Comparison of ENCODE assay signal across 1 cellular context in the genomic region with DNA sequence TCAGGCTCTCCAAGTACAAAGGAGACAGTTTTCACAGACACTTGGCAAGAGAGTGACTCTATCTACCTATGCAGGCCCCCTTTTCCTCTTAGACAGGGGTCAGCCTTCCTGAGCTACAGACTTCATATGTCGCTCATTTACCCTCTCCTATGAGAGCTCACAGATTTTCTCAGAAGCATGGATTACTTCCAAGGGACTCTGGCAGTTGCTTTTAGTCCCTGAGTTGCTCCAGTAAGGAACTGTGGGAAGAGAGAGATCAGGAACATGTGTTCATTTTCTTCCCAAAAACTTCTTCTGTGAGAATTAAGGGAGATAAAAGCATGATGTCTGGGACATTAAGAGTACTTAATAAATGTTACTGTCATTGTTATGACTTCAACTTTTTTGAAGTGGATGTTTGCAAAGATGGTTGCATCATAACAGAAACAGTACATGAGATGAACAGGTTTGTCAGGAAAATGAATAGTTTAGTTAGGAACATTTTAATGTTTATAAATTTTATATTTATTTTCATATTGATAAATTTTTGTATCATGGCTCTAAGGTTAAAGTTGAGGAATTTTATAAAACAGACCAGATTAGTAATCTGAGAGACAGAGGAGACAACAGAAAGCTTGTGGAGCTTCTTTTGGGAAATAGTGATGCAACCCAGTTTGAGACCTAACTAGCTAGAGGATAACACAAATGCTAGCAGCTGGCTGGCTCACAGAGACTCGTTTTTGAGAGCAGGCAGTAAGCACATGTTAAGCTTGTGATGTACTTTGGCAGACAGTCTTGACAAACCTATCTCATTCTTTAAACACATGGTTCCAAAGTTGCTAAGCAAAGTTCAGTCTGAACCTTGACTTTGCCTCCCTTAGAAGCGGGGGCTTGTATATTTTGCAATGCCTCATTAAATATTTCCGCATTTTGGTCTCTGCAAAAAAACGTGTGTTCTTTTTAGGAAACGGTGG.
TF ChIP-seq lines count a peak whose summit lies in the region.

No MANE protein-coding gene starts in this region.

TF ChIP-seq in HepG2, 621 proteins besides CTCF, POLR2A, EP300 and RAD21 (continued from another document and continues in another):
- TF ChIP-seq, protein P1, sequence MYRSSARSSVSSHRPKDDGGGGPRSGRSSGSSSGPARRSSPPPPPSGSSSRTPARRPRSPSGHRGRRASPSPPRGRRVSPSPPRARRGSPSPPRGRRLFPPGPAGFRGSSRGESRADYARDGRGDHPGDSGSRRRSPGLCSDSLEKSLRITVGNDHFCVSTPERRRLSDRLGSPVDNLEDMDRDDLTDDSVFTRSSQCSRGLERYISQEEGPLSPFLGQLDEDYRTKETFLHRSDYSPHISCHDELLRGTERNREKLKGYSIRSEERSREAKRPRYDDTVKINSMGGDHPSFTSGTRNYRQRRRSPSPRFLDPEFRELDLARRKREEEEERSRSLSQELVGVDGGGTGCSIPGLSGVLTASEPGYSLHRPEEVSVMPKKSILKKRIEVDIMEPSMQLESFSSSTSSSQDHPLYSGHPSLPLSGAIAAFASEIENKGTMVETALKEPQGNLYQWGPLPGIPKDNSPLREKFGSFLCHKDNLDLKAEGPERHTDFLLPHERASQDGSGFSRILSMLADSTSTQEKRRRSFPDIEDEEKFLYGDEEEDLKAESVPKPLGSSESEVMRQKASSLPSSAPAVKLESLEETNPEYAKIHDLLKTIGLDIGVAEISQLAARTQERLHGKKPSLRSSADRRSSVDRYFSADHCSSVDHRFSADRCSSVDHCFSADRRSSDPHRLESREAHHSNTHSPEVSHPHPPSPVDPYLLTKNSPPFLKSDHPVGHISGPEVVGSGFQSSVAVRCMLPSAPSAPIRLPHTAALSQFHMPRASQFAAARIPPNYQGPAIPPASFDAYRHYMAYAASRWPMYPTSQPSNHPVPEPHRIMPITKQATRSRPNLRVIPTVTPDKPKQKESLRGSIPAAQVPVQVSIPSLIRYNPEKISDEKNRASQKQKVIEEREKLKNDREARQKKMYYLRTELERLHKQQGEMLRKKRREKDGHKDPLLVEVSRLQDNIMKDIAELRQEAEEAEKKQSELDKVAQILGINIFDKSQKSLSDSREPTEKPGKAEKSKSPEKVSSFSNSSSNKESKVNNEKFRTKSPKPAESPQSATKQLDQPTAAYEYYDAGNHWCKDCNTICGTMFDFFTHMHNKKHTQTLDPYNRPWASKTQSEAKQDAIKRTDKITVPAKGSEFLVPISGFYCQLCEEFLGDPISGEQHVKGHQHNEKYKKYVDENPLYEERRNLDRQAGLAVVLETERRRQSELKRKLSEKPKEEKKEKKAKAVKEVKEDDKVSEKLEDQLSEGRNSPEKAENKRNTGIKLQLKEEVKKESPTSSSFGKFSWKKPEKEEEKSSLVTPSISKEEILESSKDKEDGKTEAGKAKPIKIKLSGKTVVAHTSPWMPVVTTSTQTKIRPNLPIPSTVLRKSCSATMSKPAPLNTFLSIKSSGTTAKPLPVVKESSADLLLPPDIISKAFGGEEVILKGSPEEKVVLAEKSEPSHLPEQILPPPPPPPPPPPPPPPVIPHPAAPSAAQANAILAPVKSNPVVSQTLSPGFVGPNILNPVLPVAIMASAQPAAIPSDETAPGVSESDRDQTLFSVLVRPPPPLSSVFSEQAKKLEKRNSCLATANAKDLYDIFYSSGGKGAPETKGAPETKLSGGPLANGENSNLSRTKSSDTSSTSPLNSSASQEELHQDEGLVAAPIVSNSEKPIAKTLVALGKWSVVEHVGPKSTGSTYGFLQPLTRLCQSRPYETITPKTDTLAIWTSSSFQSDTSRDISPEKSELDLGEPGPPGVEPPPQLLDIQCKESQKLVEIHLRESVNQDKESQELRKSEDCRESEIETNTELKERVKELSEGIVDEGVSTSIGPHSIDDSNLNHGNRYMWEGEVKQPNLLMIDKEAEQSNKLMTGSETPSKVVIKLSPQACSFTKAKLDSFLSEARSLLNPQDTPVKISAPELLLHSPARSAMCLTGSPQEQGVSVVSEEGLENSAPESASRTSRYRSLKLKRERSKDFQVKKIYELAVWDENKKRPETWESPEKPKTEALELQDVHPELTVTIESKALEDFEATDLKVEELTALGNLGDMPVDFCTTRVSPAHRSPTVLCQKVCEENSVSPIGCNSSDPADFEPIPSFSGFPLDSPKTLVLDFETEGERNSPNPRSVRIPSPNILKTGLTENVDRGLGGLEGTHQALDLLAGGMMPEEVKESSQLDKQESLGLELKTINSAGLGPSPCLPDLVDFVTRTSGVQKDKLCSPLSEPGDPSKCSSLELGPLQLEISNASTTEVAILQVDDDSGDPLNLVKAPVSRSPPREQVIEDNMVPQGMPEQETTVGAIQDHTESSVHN (CRISPR knock-in tag; IDR thresholded peaks at IDR 0.05): no peak
- TF ChIP-seq DNMT1 (CRISPR knock-in tag; IDR thresholded peaks at IDR 0.05): no peak
- no peak for TF ChIP-seq MLLT10 (CRISPR knock-in tag; IDR thresholded peaks at IDR 0.05)
- TF ChIP-seq, protein P2, sequence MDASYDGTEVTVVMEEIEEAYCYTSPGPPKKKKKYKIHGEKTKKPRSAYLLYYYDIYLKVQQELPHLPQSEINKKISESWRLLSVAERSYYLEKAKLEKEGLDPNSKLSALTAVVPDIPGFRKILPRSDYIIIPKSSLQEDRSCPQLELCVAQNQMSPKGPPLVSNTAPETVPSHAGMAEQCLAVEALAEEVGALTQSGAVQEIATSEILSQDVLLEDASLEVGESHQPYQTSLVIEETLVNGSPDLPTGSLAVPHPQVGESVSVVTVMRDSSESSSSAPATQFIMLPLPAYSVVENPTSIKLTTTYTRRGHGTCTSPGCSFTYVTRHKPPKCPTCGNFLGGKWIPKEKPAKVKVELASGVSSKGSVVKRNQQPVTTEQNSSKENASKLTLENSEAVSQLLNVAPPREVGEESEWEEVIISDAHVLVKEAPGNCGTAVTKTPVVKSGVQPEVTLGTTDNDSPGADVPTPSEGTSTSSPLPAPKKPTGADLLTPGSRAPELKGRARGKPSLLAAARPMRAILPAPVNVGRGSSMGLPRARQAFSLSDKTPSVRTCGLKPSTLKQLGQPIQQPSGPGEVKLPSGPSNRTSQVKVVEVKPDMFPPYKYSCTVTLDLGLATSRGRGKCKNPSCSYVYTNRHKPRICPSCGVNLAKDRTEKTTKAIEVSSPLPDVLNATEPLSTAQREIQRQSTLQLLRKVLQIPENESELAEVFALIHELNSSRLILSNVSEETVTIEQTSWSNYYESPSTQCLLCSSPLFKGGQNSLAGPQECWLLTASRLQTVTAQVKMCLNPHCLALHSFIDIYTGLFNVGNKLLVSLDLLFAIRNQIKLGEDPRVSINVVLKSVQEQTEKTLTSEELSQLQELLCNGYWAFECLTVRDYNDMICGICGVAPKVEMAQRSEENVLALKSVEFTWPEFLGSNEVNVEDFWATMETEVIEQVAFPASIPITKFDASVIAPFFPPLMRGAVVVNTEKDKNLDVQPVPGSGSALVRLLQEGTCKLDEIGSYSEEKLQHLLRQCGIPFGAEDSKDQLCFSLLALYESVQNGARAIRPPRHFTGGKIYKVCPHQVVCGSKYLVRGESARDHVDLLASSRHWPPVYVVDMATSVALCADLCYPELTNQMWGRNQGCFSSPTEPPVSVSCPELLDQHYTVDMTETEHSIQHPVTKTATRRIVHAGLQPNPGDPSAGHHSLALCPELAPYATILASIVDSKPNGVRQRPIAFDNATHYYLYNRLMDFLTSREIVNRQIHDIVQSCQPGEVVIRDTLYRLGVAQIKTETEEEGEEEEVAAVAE (CRISPR knock-in tag; IDR thresholded peaks at IDR 0.05; ENCODE audit: borderline replicate concordance): peak; percentile 71; the same call in 1 of the 2 replicates
- TF ChIP-seq AKAP8 (CRISPR knock-in tag; IDR thresholded peaks at IDR 0.05): no peak
- peak; percentile 97 for TF ChIP-seq SAP130 (CRISPR knock-in tag; IDR thresholded peaks at IDR 0.05; ENCODE audit: low read depth)
- TF ChIP-seq RFX3 (CRISPR knock-in tag; IDR thresholded peaks at IDR 0.05): no peak
- TF ChIP-seq, protein P3, sequence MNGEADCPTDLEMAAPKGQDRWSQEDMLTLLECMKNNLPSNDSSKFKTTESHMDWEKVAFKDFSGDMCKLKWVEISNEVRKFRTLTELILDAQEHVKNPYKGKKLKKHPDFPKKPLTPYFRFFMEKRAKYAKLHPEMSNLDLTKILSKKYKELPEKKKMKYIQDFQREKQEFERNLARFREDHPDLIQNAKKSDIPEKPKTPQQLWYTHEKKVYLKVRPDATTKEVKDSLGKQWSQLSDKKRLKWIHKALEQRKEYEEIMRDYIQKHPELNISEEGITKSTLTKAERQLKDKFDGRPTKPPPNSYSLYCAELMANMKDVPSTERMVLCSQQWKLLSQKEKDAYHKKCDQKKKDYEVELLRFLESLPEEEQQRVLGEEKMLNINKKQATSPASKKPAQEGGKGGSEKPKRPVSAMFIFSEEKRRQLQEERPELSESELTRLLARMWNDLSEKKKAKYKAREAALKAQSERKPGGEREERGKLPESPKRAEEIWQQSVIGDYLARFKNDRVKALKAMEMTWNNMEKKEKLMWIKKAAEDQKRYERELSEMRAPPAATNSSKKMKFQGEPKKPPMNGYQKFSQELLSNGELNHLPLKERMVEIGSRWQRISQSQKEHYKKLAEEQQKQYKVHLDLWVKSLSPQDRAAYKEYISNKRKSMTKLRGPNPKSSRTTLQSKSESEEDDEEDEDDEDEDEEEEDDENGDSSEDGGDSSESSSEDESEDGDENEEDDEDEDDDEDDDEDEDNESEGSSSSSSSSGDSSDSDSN (CRISPR knock-in tag; IDR thresholded peaks at IDR 0.05): no peak
- TF ChIP-seq DR1 (CRISPR knock-in tag; IDR thresholded peaks at IDR 0.05): no peak; the same call in 1 of the 2 replicates
- no peak; the same call in 1 of the 2 replicates for TF ChIP-seq SSRP1 (CRISPR knock-in tag; IDR thresholded peaks at IDR 0.05)
- no peak for TF ChIP-seq ZC3H4 (CRISPR knock-in tag; IDR thresholded peaks at IDR 0.05; ENCODE audit: borderline replicate concordance)
- TF ChIP-seq CREM (IDR thresholded peaks at IDR 0.05): peak; percentile 75
- no peak for TF ChIP-seq CREM (CRISPR knock-in tag; IDR thresholded peaks at IDR 0.05)
- no peak for TF ChIP-seq EHMT2 (IDR thresholded peaks at IDR 0.05; ENCODE audit: borderline replicate concordance, low read depth, low read length)
- no peak for TF ChIP-seq NFE2L1 (CRISPR knock-in tag; IDR thresholded peaks at IDR 0.05; ENCODE audit: borderline replicate concordance)
- TF ChIP-seq HDAC6 (IDR thresholded peaks at IDR 0.05; ENCODE audit: low read depth, low read length): no peak
- TF ChIP-seq ZNF205 (CRISPR knock-in tag; IDR thresholded peaks at IDR 0.05): peak; percentile 57; the same call in 1 of the 2 replicates
- peak; percentile 76 for TF ChIP-seq RFXAP (CRISPR knock-in tag; IDR thresholded peaks at IDR 0.05; ENCODE audit: borderline replicate concordance)
- TF ChIP-seq, protein P4, sequence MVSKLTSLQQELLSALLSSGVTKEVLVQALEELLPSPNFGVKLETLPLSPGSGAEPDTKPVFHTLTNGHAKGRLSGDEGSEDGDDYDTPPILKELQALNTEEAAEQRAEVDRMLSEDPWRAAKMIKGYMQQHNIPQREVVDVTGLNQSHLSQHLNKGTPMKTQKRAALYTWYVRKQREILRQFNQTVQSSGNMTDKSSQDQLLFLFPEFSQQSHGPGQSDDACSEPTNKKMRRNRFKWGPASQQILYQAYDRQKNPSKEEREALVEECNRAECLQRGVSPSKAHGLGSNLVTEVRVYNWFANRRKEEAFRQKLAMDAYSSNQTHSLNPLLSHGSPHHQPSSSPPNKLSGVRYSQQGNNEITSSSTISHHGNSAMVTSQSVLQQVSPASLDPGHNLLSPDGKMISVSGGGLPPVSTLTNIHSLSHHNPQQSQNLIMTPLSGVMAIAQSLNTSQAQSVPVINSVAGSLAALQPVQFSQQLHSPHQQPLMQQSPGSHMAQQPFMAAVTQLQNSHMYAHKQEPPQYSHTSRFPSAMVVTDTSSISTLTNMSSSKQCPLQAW (CRISPR knock-in tag; IDR thresholded peaks at IDR 0.05): peak; percentile 96
- no peak for TF ChIP-seq NR1H2 (CRISPR knock-in tag; IDR thresholded peaks at IDR 0.05; ENCODE audit: borderline replicate concordance, low read depth)
- TF ChIP-seq ZNF567 (CRISPR knock-in tag; IDR thresholded peaks at IDR 0.05; ENCODE audit: borderline replicate concordance): no peak
- peak; percentile 99 for TF ChIP-seq ELF3 (CRISPR knock-in tag; IDR thresholded peaks at IDR 0.05)
- TF ChIP-seq ZMYM2 (CRISPR knock-in tag; IDR thresholded peaks at IDR 0.05): peak; percentile 79
- TF ChIP-seq GATAD1 (CRISPR knock-in tag; IDR thresholded peaks at IDR 0.05): no peak
- TF ChIP-seq SALL1 (CRISPR knock-in tag; IDR thresholded peaks at IDR 0.05): peak; percentile 97
- peak; percentile 43; the same call in 1 of the 2 replicates for TF ChIP-seq ZNF124 (CRISPR knock-in tag; IDR thresholded peaks at IDR 0.05)
- TF ChIP-seq CENPX (CRISPR knock-in tag; IDR thresholded peaks at IDR 0.05): no peak
- no peak for TF ChIP-seq RELA (CRISPR knock-in tag; IDR thresholded peaks at IDR 0.05)
- TF ChIP-seq KAT7 (CRISPR knock-in tag; IDR thresholded peaks at IDR 0.05; ENCODE audit: borderline replicate concordance): 0 out of 2 replicates have a peak, but pooled peaks have one; percentile 51
- TF ChIP-seq CHD2 (IDR thresholded peaks at IDR 0.05; ENCODE audit: low read depth, low read length): no peak
- TF ChIP-seq ZNF788 (CRISPR knock-in tag; IDR thresholded peaks at IDR 0.05; ENCODE audit: borderline replicate concordance): peak; percentile 61; the same call in 1 of the 2 replicates
- TF ChIP-seq ZNF841 (CRISPR knock-in tag; IDR thresholded peaks at IDR 0.05; ENCODE audit: borderline replicate concordance): no peak
- no peak for TF ChIP-seq ZNF225 (CRISPR knock-in tag; IDR thresholded peaks at IDR 0.05)
- TF ChIP-seq ZFP36L2 (CRISPR knock-in tag; IDR thresholded peaks at IDR 0.05): no peak
- TF ChIP-seq AGO1 (IDR thresholded peaks at IDR 0.05; ENCODE audit: low read depth, low read length, poor library complexity, severe bottlenecking): no peak
- TF ChIP-seq CREB1 (IDR thresholded peaks at IDR 0.05): no peak
- TF ChIP-seq CREB1 (CRISPR knock-in tag; IDR thresholded peaks at IDR 0.05): peak; percentile 73
- TF ChIP-seq ZNF660 (CRISPR knock-in tag; IDR thresholded peaks at IDR 0.05; ENCODE audit: borderline replicate concordance, low read depth): no peak
- no peak for TF ChIP-seq ZNF510 (CRISPR knock-in tag; IDR thresholded peaks at IDR 0.05; ENCODE audit: low read depth)
- TF ChIP-seq MATR3 (CRISPR knock-in tag; IDR thresholded peaks at IDR 0.05): no peak
- TF ChIP-seq MTA1 (CRISPR knock-in tag; IDR thresholded peaks at IDR 0.05; ENCODE audit: borderline replicate concordance): no peak
- TF ChIP-seq ATAD3A (CRISPR knock-in tag; IDR thresholded peaks at IDR 0.05): no peak
- peak; percentile 95 for TF ChIP-seq ZNF317 (CRISPR knock-in tag; IDR thresholded peaks at IDR 0.05)
- TF ChIP-seq SKI (IDR thresholded peaks at IDR 0.05; ENCODE audit: partially characterized antibody): peak; percentile 93
- TF ChIP-seq ZNF839 (CRISPR knock-in tag; IDR thresholded peaks at IDR 0.05; ENCODE audit: borderline replicate concordance): no peak
- no peak for TF ChIP-seq HOXA9 (CRISPR knock-in tag; IDR thresholded peaks at IDR 0.05; ENCODE audit: borderline replicate concordance)
- no peak for TF ChIP-seq NFE2 (CRISPR knock-in tag; IDR thresholded peaks at IDR 0.05)
- TF ChIP-seq SRSF1 (optimal IDR thresholded peaks at IDR 0.05; ENCODE audit: low read depth, low read length): no peak
- no peak for TF ChIP-seq NONO (IDR thresholded peaks at IDR 0.05)
- TF ChIP-seq NONO (CRISPR knock-in tag; conservative IDR thresholded peaks at IDR 0.05): peak; percentile 64; the same call in 1 of the 2 replicates
- TF ChIP-seq YEATS4 (CRISPR knock-in tag; IDR thresholded peaks at IDR 0.05; ENCODE audit: borderline replicate concordance): peak; percentile 95
- peak; percentile 40; the same call in 1 of the 2 replicates for TF ChIP-seq SPEN (CRISPR knock-in tag; IDR thresholded peaks at IDR 0.05; ENCODE audit: low read depth)
